In genomic region chr1:38701088-38701487, GRCh38 we compare ENCODE assay signal across 8 cellular contexts.
"Had no signal": no experiment of that assay in that cellular context is flagged by ENCODE, and none has a peak within 500 bp of the region (broad histone marks: within the 10 kb centered on the region; RNA-seq: fewer than 3 reads in every experiment).

No MANE protein-coding gene starts in this region.

- FAIRE-seq: H54, HepG2 had no signal

- H3K9ac ChIP-seq: GM23248 had no signal

- H3K27ac Mint-ChIP-seq: H9, IgD-negative memory B cell had no signal

- H3K4me3 ChIP-seq: GM23248 had no signal

- H2AFZ ChIP-seq: GM23248 had no signal

- H3K4me3 Mint-ChIP-seq: H9, IgD-negative memory B cell had no signal

- ATAC-seq: HepG2 had no signal

- H3K4me1 Mint-ChIP-seq: IgD-negative memory B cell had no signal

- DNase-seq: GM23248, GOT3, H9, HCEC 1CT had no signal

- H3K27ac ChIP-seq: GM23248, HL-60 had no signal
